ENCODE assay signal across 9 cellular contexts in genomic region chr10:110503528-110504110, GRCh38. TPM values are rescaled to one million over a fixed set of nuclear protein-coding genes. Genes with fewer than 3 reads are reported as not detected.
A peak's percentile ranks its signal among the peaks of the same experiment; 100 is the strongest.
DNase-seq lines count a peak whose midpoint lies in the region; ATAC-seq, FAIRE-seq and TF ChIP-seq lines count a peak whose summit lies in the region.
"Had no signal": no experiment of that assay in that cellular context is flagged by ENCODE, and none has a peak within 500 bp of the region (broad histone marks: within the 10 kb centered on the region; RNA-seq: fewer than 3 reads in every experiment).

No MANE protein-coding gene starts in this region.

- peak overlapping the region; percentile 76 for H3K4me2 ChIP-seq in keratinocyte (ENCODE audit: control insufficient read depth, extremely low read depth, insufficient read depth, low read depth, low read length)

- DNase-seq in heart left ventricle: no peak
- DNase-seq in left cardiac atrium: no peak
- no peak for DNase-seq in activated CD8-positive, alpha-beta T cell treated with anti-CD3 and anti-CD28 coated beads for 36 hours
- DNase-seq in keratinocyte (ENCODE audit: low read depth, low spot score): no peak
- DNase-seq in tibial nerve (ENCODE audit: low spot score in 2 of 2): no peak
- DNase-seq in left lobe of liver (ENCODE audit: low spot score): no peak
- DNase-seq in posterior vena cava (ENCODE audit: low spot score): no peak
- DNase-seq in NCI-H1092 treated with DMSO at 0.1 percent for 48 hours (lab: John Stamatoyannopoulos, UW): no peak
- DNase-seq: foreskin melanocyte had no signal

- no peaks in the 10 kb centered on the region for H3K9me3 Mint-ChIP-seq in activated CD8-positive, alpha-beta T cell treated with anti-CD3 and anti-CD28 coated beads for 36 hours

- H3K27me3 ChIP-seq in heart left ventricle (no peaks in the 10 kb centered on the region), keratinocyte (ENCODE audit: control insufficient read depth, extremely low read depth, insufficient read depth, low read length) (no peaks in the 10 kb centered on the region), tibial nerve (no peaks in the 10 kb centered on the region)

- H3K27ac ChIP-seq in heart left ventricle (peak overlapping the region; percentile 5 to 98 (median 94)), keratinocyte (ENCODE audit: control insufficient read depth, insufficient read depth, low read length) (peak overlapping the region; percentile 37), tibial nerve (peak overlapping the region; percentile 17 to 78 (median 68))

- H3K79me2 ChIP-seq in keratinocyte (ENCODE audit: control insufficient read depth, insufficient read depth, low read length): peaks cover 100% of the 10 kb centered on the region

- no peak overlapping the region for H3K9ac ChIP-seq in keratinocyte (ENCODE audit: control insufficient read depth, extremely low read depth, insufficient read depth, low read length)

- 31 to 42% (median 40%) methylated on average over 4 of the region's 4 CpGs for WGBS in heart left ventricle, 4 donors
- WGBS in tibial nerve, 2 donors: 42 to 46% methylated on average over 4 of the region's 4 CpGs

- ATAC-seq in heart left ventricle (no peak), left cardiac atrium (no peak), left lobe of liver (no peak)
- no peak for ATAC-seq in activated CD8-positive, alpha-beta T cell treated with anti-CD3 and anti-CD28 coated beads for 36 hours

- H3K4me3 ChIP-seq in heart left ventricle (peak overlapping the region in 5 of 12 donors; percentile 2 to 94 (median 11)), keratinocyte (ENCODE audit: control insufficient read depth in 2 of 3, extremely low read depth in 1 of 3, insufficient read depth in 2 of 3, low read depth in 1 of 3, low read length in 3 of 3) (no peak overlapping the region), tibial nerve (no peak overlapping the region)

- H3K36me3 Mint-ChIP-seq in activated CD8-positive, alpha-beta T cell treated with anti-CD3 and anti-CD28 coated beads for 36 hours (ENCODE audit: low read depth): peaks cover 96% of the 10 kb centered on the region

- H3K4me1 ChIP-seq in heart left ventricle (peaks cover 28 to 99% (median 81%) of the 10 kb centered on the region in 12 donors), keratinocyte (ENCODE audit: control insufficient read depth, extremely low read depth, insufficient read depth, low read length) (peaks cover 37% of the 10 kb centered on the region), tibial nerve (peaks cover 0 to 66% (median 52%) of the 10 kb centered on the region in 4 donors)

- intact Hi-C loops in heart left ventricle (cut with DNase I): loop anchor here in 4 of 10 donors (5.0 to 10.0 kb wide), 6 partner anchors 44 to 371 kb away; partner anchors contain the start of gene PDCD4 (in 1 of the 4)
- intact Hi-C loops in left cardiac atrium (cut with DNase I): no loop called here
- intact Hi-C loops in activated CD8-positive, alpha-beta T cell treated with anti-CD3 and anti-CD28 coated beads for 36 hours (cut with micrococcal nuclease): loop anchor here (2.0 to 5.0 kb wide), 4 partner anchors 25 to 191 kb away; no protein-coding TSS in a partner anchor
- intact Hi-C loops in posterior vena cava (cut with DNase I): no loop called here

- peak overlapping the region; percentile 99 for H3K4me3 Mint-ChIP-seq in activated CD8-positive, alpha-beta T cell treated with anti-CD3 and anti-CD28 coated beads for 36 hours

- H3K4me1 Mint-ChIP-seq in activated CD8-positive, alpha-beta T cell treated with anti-CD3 and anti-CD28 coated beads for 36 hours (ENCODE audit: low read depth): peaks cover 83% of the 10 kb centered on the region

- TF ChIP-seq CTCF in heart left ventricle (IDR thresholded peaks at IDR 0.05) (no peak), keratinocyte (optimal IDR thresholded peaks at IDR 0.05 in 1 of 3, IDR thresholded peaks at IDR 0.05 in 1 of 3, conservative IDR thresholded peaks at IDR 0.05 in 1 of 3; ENCODE audit: extremely low read depth in 1 of 3, insufficient read depth in 2 of 3, low read length in 3 of 3) (no peak), tibial nerve (IDR thresholded peaks at IDR 0.05) (no peak)
- no peak for TF ChIP-seq CTCF in activated CD8-positive, alpha-beta T cell treated with anti-CD3 and anti-CD28 coated beads for 36 hours (IDR thresholded peaks at IDR 0.05)

- no peaks in the 10 kb centered on the region for H3K27me3 Mint-ChIP-seq in activated CD8-positive, alpha-beta T cell treated with anti-CD3 and anti-CD28 coated beads for 36 hours

- H3K9me3 ChIP-seq in heart left ventricle: no peaks in the 10 kb centered on the region
- H3K9me3 ChIP-seq in keratinocyte (ENCODE audit: control insufficient read depth, low read depth, low read length): no peaks in the 10 kb centered on the region
- no peaks in the 10 kb centered on the region for H3K9me3 ChIP-seq in tibial nerve

- H4K20me1 ChIP-seq in keratinocyte (ENCODE audit: control insufficient read depth, extremely low read depth, insufficient read depth, low read length): peaks cover 66% of the 10 kb centered on the region

- H3K9me1 ChIP-seq in keratinocyte (ENCODE audit: control insufficient read depth, extremely low read depth, insufficient read depth, low read length): peaks cover 4% of the 10 kb centered on the region

- TF ChIP-seq EP300 in tibial nerve (IDR thresholded peaks at IDR 0.05): no peak

- H3K36me3 ChIP-seq in heart left ventricle (peaks cover 0 to 42% (median 21%) of the 10 kb centered on the region in 9 donors), keratinocyte (ENCODE audit: control insufficient read depth in 2 of 2, extremely low read depth in 1 of 2, insufficient read depth in 2 of 2, low read length in 2 of 2) (peaks cover 36 to 79% of the 10 kb centered on the region in 2 experiments), tibial nerve (peaks cover 0 to 13% (median 0%) of the 10 kb centered on the region in 3 donors)

- H2AFZ ChIP-seq in keratinocyte (ENCODE audit: control insufficient read depth, low read length): no peak overlapping the region

- peak overlapping the region; percentile 91 for H3K27ac Mint-ChIP-seq in activated CD8-positive, alpha-beta T cell treated with anti-CD3 and anti-CD28 coated beads for 36 hours

- CTCF ChIA-PET in activated CD8-positive, alpha-beta T cell treated with anti-CD3 and anti-CD28 coated beads for 36 hours (lab: Charles Lee): interaction anchor here (1.0 to 6.1 kb wide), 11 partner anchors 9 to 198 kb away, joined by 3 to 55 read pairs (median 6); no protein-coding TSS in a partner anchor

- TF ChIP-seq POLR2A in heart left ventricle (IDR thresholded peaks at IDR 0.05) (no peak), tibial nerve (IDR thresholded peaks at IDR 0.05) (no peak)

- dilution Hi-C loops in keratinocyte (cut with MboI; ENCODE audit: extremely low pct_ligation_motif_present, low sequenced_read_pairs): no loop called here

- no peak for FAIRE-seq in keratinocyte (lab: Jason Lieb, UNC)

- POLR2A ChIA-PET in activated CD8-positive, alpha-beta T cell treated with anti-CD3 and anti-CD28 coated beads for 36 hours (lab: Charles Lee): interaction anchor here (1.0 to 3.9 kb wide), 13 partner anchors 9 to 198 kb away, joined by 3 to 25 read pairs (median 6); partner anchors contain the start of gene SMNDC1

RNA-seq across cellular contexts. Expression of gene DUSP5, which starts 5.9 kb away (rescaled TPM):
- total RNA-seq in heart left ventricle: 10 to 100 TPM in 7 of 9 donors, 1 to 10 TPM in 2; 5.5 to 36.4 (median 16.1) TPM
- polyA plus RNA-seq in heart left ventricle: 10 to 100 TPM in 1 of 2 donors, 1 to 10 TPM in 1; 3.5 to 42.7 TPM
- 10 to 100 TPM in 1 of 2 donors, 1 to 10 TPM in 1; 8.9 to 14.3 TPM for total RNA-seq in left cardiac atrium
- total RNA-seq in activated CD8-positive, alpha-beta T cell treated with anti-CD3 and anti-CD28 coated beads for 36 hours: 10 to 100 TPM; 49.4 to 50.8 TPM
- 38.0 to 55.5 TPM (median 49.6 TPM) in 3 replicates for polyA plus RNA-seq in keratinocyte
- 22.8 TPM for polyA plus RNA-seq in keratinocyte (2011; ENCODE audit: low read depth)
- polyA plus RNA-seq in keratinocyte (2011; cell fraction: cytosol; rRNA removed): 41.9 and 45.2 TPM in 2 replicates
- polyA plus RNA-seq in keratinocyte (2011; cell fraction: nucleus; rRNA removed): 50.2 and 50.3 TPM in 2 replicates
- 33.6 and 62.0 TPM in 2 replicates for polyA plus RNA-seq in keratinocyte (2012; ENCODE audit: low replicate concordance)
- polyA minus RNA-seq in keratinocyte: 95.1 to 130 TPM (median 126 TPM) in 3 replicates
- polyA minus RNA-seq in keratinocyte (2011; cell fraction: cytosol; rRNA and poly(A)+ RNA removed): 115 TPM
- polyA minus RNA-seq in keratinocyte (2011; cell fraction: nucleus; rRNA and poly(A)+ RNA removed): 42.7 and 55.8 TPM in 2 replicates
- total RNA-seq in tibial nerve: 10 to 100 TPM; 12.4 to 27.9 (median 23.6) TPM
- total RNA-seq in left lobe of liver: 3.8 TPM
- total RNA-seq in posterior vena cava: 10 to 100 TPM in 1 of 2 donors, 1 to 10 TPM in 1; 8.5 to 23.2 TPM

Comparison
In these comparisons a context has a peak if more than half of its experiments do, and no peak if none do; other contexts are left out.
1. H3K27ac ChIP-seq: peak in every context shown above with its lines; median percentile 94 in heart left ventricle; 68 in tibial nerve; 37 in keratinocyte.